In genomic region chr15:74869726-74870407, GRCh38 we compare ENCODE assay signal across 9 cellular contexts. TPM values are rescaled to one million over a fixed set of nuclear protein-coding genes. Genes with fewer than 3 reads are reported as not detected.
DNase-seq lines count a peak whose midpoint lies in the region; ATAC-seq and TF ChIP-seq lines count a peak whose summit lies in the region.
"Had no signal": no experiment of that assay in that cellular context is flagged by ENCODE, and none has a peak within 500 bp of the region (broad histone marks: within the 10 kb centered on the region; RNA-seq: fewer than 3 reads in every experiment).

No MANE protein-coding gene starts in this region.

- H3K9ac ChIP-seq in skeletal muscle satellite cell (ENCODE audit: low read depth, low read length), result peak overlapping the region; percentile 0

- peaks cover 9% of the 10 kb centered on the region for H3K36me3 ChIP-seq in skeletal muscle satellite cell (ENCODE audit: insufficient read depth, low read length)

- TF ChIP-seq CTCF in AG10803 (conservative IDR thresholded peaks at IDR 0.05; ENCODE audit: low read length), result no peak

- H3K27me3 ChIP-seq in skeletal muscle satellite cell (ENCODE audit: control insufficient read depth, insufficient read depth, low read length), result no peaks in the 10 kb centered on the region

- no peaks in the 10 kb centered on the region for H3K9me3 ChIP-seq in skeletal muscle satellite cell (replicated peaks; ENCODE audit: low read length)

- intact Hi-C loops in Right ventricle myocardium inferior (cut with DNase I), result no loop called here

- ATAC-seq in GM18909 (IDR thresholded peaks at IDR 0.05; ENCODE audit: poor library complexity, unreplicated experiment) (peak; percentile 51), HG03439 (IDR thresholded peaks at IDR 0.05; ENCODE audit: unreplicated experiment) (peak; percentile 40), Right ventricle myocardium inferior (peak; percentile 47)

- peak overlapping the region; percentile 41 for H3K4me2 ChIP-seq in skeletal muscle satellite cell (ENCODE audit: low read length)

- DNase-seq in AG10803 (ENCODE audit: low read depth) (peak; percentile 50), Right ventricle myocardium inferior (ENCODE audit: missing footprints) (peak; percentile 87)
- peak; percentile 43 to 61 for DNase-seq in activated CD4-positive, alpha-beta T cell treated with anti-CD3 and anti-CD28 coated beads, Interleukin-2, amount 50 U/mL, for 48 hours
- no peak for DNase-seq in stimulated activated naive CD4-positive, alpha-beta T cell treated with Interleukin-2 at 50 U/mL for 16 hours (lab: John Stamatoyannopoulos, UW)
- no peak for DNase-seq in effector CD4-positive, alpha-beta T cell

- H3K4me3 ChIP-seq in AG10803 (ENCODE audit: low read length), result no peak overlapping the region
- H3K4me3 ChIP-seq in skeletal muscle satellite cell (ENCODE audit: low read length), result no peak overlapping the region

- H3K4me1 ChIP-seq in skeletal muscle satellite cell (ENCODE audit: control insufficient read depth, insufficient read depth, low read length), result peaks cover 28% of the 10 kb centered on the region

RNA-seq across cellular contexts. Expression of gene SCAMP2, which starts 3.3 kb away (rescaled TPM):
- total RNA-seq in Right ventricle myocardium inferior, result 42.6 TPM
- total RNA-seq in skeletal muscle satellite cell (2012; rRNA removed), result 17.2 and 26.6 TPM in 2 replicates

RNA-seq across cellular contexts. Expression of gene MPI, which starts 20.0 kb away (rescaled TPM):
- 60.8 TPM for total RNA-seq in Right ventricle myocardium inferior
- 73.3 and 100 TPM in 2 replicates for total RNA-seq in skeletal muscle satellite cell (2012; rRNA removed)

RNA-seq across cellular contexts. Expression of gene ULK3, which starts 26.9 kb away (rescaled TPM):
- total RNA-seq in Right ventricle myocardium inferior, result 42.3 TPM
- total RNA-seq in skeletal muscle satellite cell (2012; rRNA removed), result 21.3 and 27.1 TPM in 2 replicates

RNA-seq across cellular contexts. Expression of gene FAM219B, which starts 36.8 kb away (rescaled TPM):
- 110 TPM for total RNA-seq in Right ventricle myocardium inferior
- 26.0 and 29.7 TPM in 2 replicates for total RNA-seq in skeletal muscle satellite cell (2012; rRNA removed)

RNA-seq across cellular contexts. Expression of gene CPLX3, which starts 43.4 kb away (rescaled TPM):
- 2.8 TPM for total RNA-seq in Right ventricle myocardium inferior
- not detected in 2 replicates for total RNA-seq in skeletal muscle satellite cell (2012; rRNA removed)
- total RNA-seq: urinary bladder had no signal

Comparison
In these comparisons a context has a peak if more than half of its experiments do, and no peak if none do; other contexts are left out.
1. DNase-seq: peak in AG10803 (single experiment), activated CD4-positive, alpha-beta T cell treated with anti-CD3 and anti-CD28 coated beads, Interleukin-2, amount 50 U/mL, for 48 hours (2 of 2) and Right ventricle myocardium inferior (single experiment); none in stimulated activated naive CD4-positive, alpha-beta T cell treated with Interleukin-2 at 50 U/mL for 16 hours (single experiment) and effector CD4-positive, alpha-beta T cell (single experiment).
2. Peak in every context shown above with its lines, with median percentiles within 50 percentile points of each other: ATAC-seq.